ENCODE assay signal across 1 cellular context in genomic region chr10:43407148-43407575, GRCh38.
TF ChIP-seq lines count a peak whose summit lies in the region.

No MANE protein-coding gene starts in this region.

TF ChIP-seq in H1, 55 proteins besides CTCF, POLR2A, EP300 and RAD21:
- TF ChIP-seq SIN3A (conservative IDR thresholded peaks at IDR 0.05 in 1 of 2, IDR thresholded peaks at IDR 0.05 in 1 of 2; ENCODE audit: low read depth in 1 of 2, low read length in 2 of 2) (0 out of 4 replicates have a peak, but pooled peaks of 1 of the 2 experiments have one; percentile 9), SUZ12 (IDR thresholded peaks at IDR 0.05; ENCODE audit: low read length) (no peak)
